Comparison of ENCODE assay signal across 8 cellular contexts in genomic region chr12:122078141-122079037, GRCh38. TPM values are rescaled to one million over a fixed set of nuclear protein-coding genes. Genes with fewer than 3 reads are reported as not detected.
DNase-seq lines count a peak whose midpoint lies in the region; ATAC-seq and TF ChIP-seq lines count a peak whose summit lies in the region.

Gene MLXIP (plus strand): TSS chr12:122078756. CDS start chr12:122078854, 98 bp downstream.

- peak within 1 kb of the TSS; percentile 68 for H3K4me3 Mint-ChIP-seq in Calu3 (ENCODE audit: low read depth, unreplicated experiment)

- peaks cover 54% of the 10 kb centered on the region for H3K4me1 ChIP-seq in OCI-LY7 (ENCODE audit: insufficient read depth, low read length, poor library complexity, severe bottlenecking)
- peaks cover 36% of the 10 kb centered on the region for H3K4me1 ChIP-seq in mucosa of descending colon (ENCODE audit: low read depth)

- H3K36me3 ChIP-seq in OCI-LY7 (ENCODE audit: insufficient read depth, low read length) (peaks cover 6% of the 10 kb centered on the region; the same call in 1 of the 2 replicates), mucosa of descending colon (ENCODE audit: low read depth) (no peaks in the 10 kb centered on the region)

- no peaks in the 10 kb centered on the region for H3K9me3 Mint-ChIP-seq in Calu3 (ENCODE audit: low read depth, unreplicated experiment)

- H3K79me2 ChIP-seq in OCI-LY7 (ENCODE audit: insufficient read depth, low read depth, low read length): peaks cover 44% of the 10 kb centered on the region

- H3K27ac ChIP-seq in OCI-LY7 (ENCODE audit: low read depth, low read length, poor library complexity, severe bottlenecking): peak within 1 kb of the TSS; percentile 31

- peak within 1 kb of the TSS; percentile 85 for H2AFZ ChIP-seq in OCI-LY7 (ENCODE audit: low read length)

- H3K4me3 ChIP-seq in OCI-LY7 (ENCODE audit: low read depth, low read length, poor library complexity, severe bottlenecking) (peak within 1 kb of the TSS; percentile 96), mucosa of descending colon (peak within 1 kb of the TSS; percentile 77)

- intact Hi-C loops in Calu3 (cut with micrococcal nuclease; ENCODE audit: unreplicated experiment) (no loop called here), OCI-LY7 (cut with micrococcal nuclease; ENCODE audit: unreplicated experiment) (no loop called here), mucosa of descending colon (cut with DNase I, micrococcal nuclease) (no loop called here)

- H3K27me3 Mint-ChIP-seq in Calu3 (ENCODE audit: unreplicated experiment): no peaks in the 10 kb centered on the region

- TSS peak; percentile 92 for BruUV-seq in Calu3 (replicated peaks; lab: Mats Ljungman, UMichigan)
- TSS peak; percentile 75 for BruUV-seq in OCI-LY7 (replicated peaks; lab: Mats Ljungman, UMichigan)

- H3K27ac Mint-ChIP-seq in Calu3 (ENCODE audit: unreplicated experiment): peak within 1 kb of the TSS; percentile 30

- CTCF ChIA-PET in Calu3 (lab: Charles Lee) (interaction anchor here (0.6 to 1.4 kb wide), 10 partner anchors 11 to 344 kb away, joined by 3 to 8 read pairs (median 4); partner anchors contain the start of gene CLIP1), OCI-LY7 (lab: Charles Lee; ENCODE audit: unreplicated experiment) (interaction anchor here (0.6 kb wide), 3 partner anchors 40 to 1405 kb away, joined by 4 to 7 read pairs (median 7); no protein-coding TSS in a partner anchor)

- H3K9me3 ChIP-seq in OCI-LY7 (ENCODE audit: low read length): no peaks in the 10 kb centered on the region
- H3K9me3 ChIP-seq in mucosa of descending colon: no peaks in the 10 kb centered on the region

- H3K4me1 Mint-ChIP-seq in Calu3 (ENCODE audit: low read depth, unreplicated experiment): peaks cover 31% of the 10 kb centered on the region

- POLR2A ChIA-PET in OCI-LY7 (lab: Charles Lee): interaction anchor here (0.5 to 1.5 kb wide), 5 partner anchors 12 to 542 kb away, joined by 3 to 8 read pairs (median 6); no protein-coding TSS in a partner anchor

- peaks cover 31% of the 10 kb centered on the region for H4K20me1 ChIP-seq in OCI-LY7 (ENCODE audit: insufficient read depth, low read length)

- H3K9me2 ChIP-seq in OCI-LY7 (ENCODE audit: insufficient read depth, low read length): no peaks in the 10 kb centered on the region

- H3K36me3 Mint-ChIP-seq in Calu3 (ENCODE audit: insufficient read depth, unreplicated experiment): peaks cover 44% of the 10 kb centered on the region

- ATAC-seq in GM21447 (IDR thresholded peaks at IDR 0.05; ENCODE audit: unreplicated experiment) (peak; percentile 63), mucosa of descending colon (peak; percentile 77)

- peak within 1 kb of the TSS; percentile 89 for H3K4me2 ChIP-seq in OCI-LY7 (ENCODE audit: low read length)

- no peak for TF ChIP-seq CTCF in Calu3 (IDR thresholded peaks at IDR 0.05; ENCODE audit: unreplicated experiment)
- TF ChIP-seq CTCF in OCI-LY7 (conservative IDR thresholded peaks at IDR 0.05; ENCODE audit: low read length): no peak
- no peak for TF ChIP-seq CTCF in mucosa of descending colon (IDR thresholded peaks at IDR 0.05)

- DNase-seq in Calu3 (peak; percentile 97), HuH-7 (ENCODE audit: low spot score) (peak; percentile 88), OCI-LY7 (ENCODE audit: low spot score) (peak; percentile 97), activated T-cell treated with anti-CD3 and anti-CD28 coated beads for 1 hour (ENCODE audit: low read depth) (peak; percentile 83), epidermal melanocyte (ENCODE audit: insufficient read length, low spot score) (peak; percentile 93), mucosa of descending colon (peak; percentile 95 to 97 (median 96))
- DNase-seq in stimulated activated CD8-positive, alpha-beta memory T cell treated with anti-CD3 and anti-CD28 coated beads, Interleukin-4, amount 100 ng/mL, for 4 hours (ENCODE audit: low read depth in 2 of 2, low spot score in 1 of 2): peak; percentile 64 to 84

RNA-seq across cellular contexts. Expression of gene MLXIP, which starts in this region (rescaled TPM):
- 55.3 and 58.7 TPM in 2 replicates for total RNA-seq in Calu3 (2022)
- 18.6 and 27.5 TPM in 2 replicates for total RNA-seq in OCI-LY7 (2014; rRNA removed; shearing (Covaris generic))
- 44.7 and 59.9 TPM in 2 replicates for total RNA-seq in OCI-LY7 (2022)
- total RNA-seq in mucosa of descending colon: 100 to 1,000 TPM; 194 to 230 (median 201) TPM

Comparison
In these comparisons a context has a peak if more than half of its experiments do, and no peak if none do; other contexts are left out.
1. Peak in every context shown above with its lines: DNase-seq, ATAC-seq, H3K4me3 ChIP-seq and H3K27ac ChIP-seq.